ENCODE assay signal across 14 cellular contexts in genomic region chr11:115996125-115996807, GRCh38.
DNase-seq lines count a peak whose midpoint lies in the region; ATAC-seq and TF ChIP-seq lines count a peak whose summit lies in the region.
"Had no signal": no experiment of that assay in that cellular context is flagged by ENCODE, and none has a peak within 500 bp of the region (broad histone marks: within the 10 kb centered on the region; RNA-seq: fewer than 3 reads in every experiment).

No MANE protein-coding gene starts in this region.

- DNase-seq in GM13977 (ENCODE audit: low spot score): peak; percentile 79
- no peak for DNase-seq in LoVo (ENCODE audit: low spot score)
- DNase-seq in AG20443 (ENCODE audit: low spot score): no peak
- DNase-seq in breast epithelium (ENCODE audit: low spot score in 2 of 2): no peak
- DNase-seq in transverse colon: no peak
- DNase-seq: activated CD8-positive, alpha-beta memory T cell treated with anti-CD3 and anti-CD28 coated beads, Interleukin-2, amount 10 ng/mL, durations not matched to agents 7 days and 5 days; gastrocnemius medialis; left lung; stimulated activated CD4-positive, alpha-beta T cell treated with anti-CD3 and anti-CD28 coated beads, Interleukin-4, amount 100 ng/mL, for 1 hour had no signal

- 72 to 81% methylated on average over 4 to 5 of the region's 5 CpGs for WGBS in transverse colon (ENCODE audit: low coverage in 1 of 2), 2 donors

- H3K27me3 ChIP-seq in breast epithelium (peaks cover 0 to 4% of the 10 kb centered on the region in 2 donors), transverse colon (no peaks in the 10 kb centered on the region)
- H3K27me3 ChIP-seq: gastrocnemius medialis, left lung had no signal

- TF ChIP-seq EP300 in transverse colon (IDR thresholded peaks at IDR 0.05; ENCODE audit: low read depth): no peak

- TF ChIP-seq POLR2A in breast epithelium (IDR thresholded peaks at IDR 0.05): no peak
- TF ChIP-seq POLR2A in transverse colon (IDR thresholded peaks at IDR 0.05): no peak

- in situ Hi-C loops in GM13977 (cut with MboI; ENCODE audit: low pct_unique_long_range_greater_than_20kb, low sequenced_read_pairs, unreplicated experiment) (no loop called here), transverse colon (cut with MboI; ENCODE audit: low pct_ligation_motif_present in 1 of 4, low pct_unique_long_range_greater_than_20kb in 1 of 4, low sequenced_read_pairs in 3 of 4) (no loop called here)

- H3K27ac ChIP-seq in breast epithelium: no peak overlapping the region
- H3K27ac ChIP-seq in transverse colon: no peak overlapping the region
- H3K27ac ChIP-seq: gastrocnemius medialis, left lung, parathyroid adenoma, thoracic aorta had no signal

- TF ChIP-seq CTCF in GM13977 (IDR thresholded peaks at IDR 0.05; ENCODE audit: extremely low read depth, insufficient read depth, missing control alignments) (no peak), breast epithelium (IDR thresholded peaks at IDR 0.05) (no peak), transverse colon (IDR thresholded peaks at IDR 0.05) (no peak)

- no peak overlapping the region for H3K4me3 ChIP-seq in breast epithelium
- H3K4me3 ChIP-seq in transverse colon: no peak overlapping the region
- H3K4me3 ChIP-seq: gastrocnemius medialis, left lung, thoracic aorta had no signal

- ATAC-seq in GM19452 (IDR thresholded peaks at IDR 0.05; ENCODE audit: unreplicated experiment) (peak; percentile 95), HG02852 (IDR thresholded peaks at IDR 0.05; ENCODE audit: unreplicated experiment) (peak; percentile 96), HG03469 (IDR thresholded peaks at IDR 0.05; ENCODE audit: unreplicated experiment) (peak; percentile 98)
- ATAC-seq: activated CD8-positive, alpha-beta memory T cell treated with anti-CD3 and anti-CD28 coated beads, Interleukin-2, amount 10 ng/mL, durations not matched to agents 7 days and 5 days; gastrocnemius medialis had no signal

- H3K4me1 ChIP-seq in breast epithelium (no peaks in the 10 kb centered on the region), transverse colon (no peaks in the 10 kb centered on the region)
- H3K4me1 ChIP-seq: gastrocnemius medialis, left lung, parathyroid adenoma had no signal

- H3K36me3 ChIP-seq in breast epithelium (no peaks in the 10 kb centered on the region), transverse colon (no peaks in the 10 kb centered on the region)
- H3K36me3 ChIP-seq: gastrocnemius medialis, left lung, thoracic aorta had no signal

- H3K9me3 ChIP-seq in breast epithelium (no peaks in the 10 kb centered on the region), transverse colon (no peaks in the 10 kb centered on the region)
- H3K9me3 ChIP-seq: gastrocnemius medialis, left lung, thoracic aorta had no signal

- intact Hi-C loops in breast epithelium (cut with DNase I; ENCODE audit: low total_unique reads) (no loop called here), transverse colon (cut with DNase I; ENCODE audit: low total_unique reads) (loop anchor here (10.0 kb wide), 1 partner anchor 279 kb away; no protein-coding TSS in a partner anchor)
